Comparison of ENCODE assay signal across 8 cellular contexts in genomic region chr5:148482697-148483462, GRCh38.
A peak's percentile ranks its signal among the peaks of the same experiment; 100 is the strongest.
DNase-seq lines count a peak whose midpoint lies in the region; ATAC-seq and TF ChIP-seq lines count a peak whose summit lies in the region.

No MANE protein-coding gene starts in this region.

- no peak overlapping the region for H3K27ac ChIP-seq in RWPE1
- peak overlapping the region in 2 of 10 donors; percentile 29 to 51 for H3K27ac ChIP-seq in heart right ventricle

- ATAC-seq in GM18907 (IDR thresholded peaks at IDR 0.05; ENCODE audit: unreplicated experiment), result peak; percentile 87
- ATAC-seq in HG03139 (IDR thresholded peaks at IDR 0.05; ENCODE audit: unreplicated experiment), result peak; percentile 91
- ATAC-seq in heart right ventricle, result peak in 7 of 8 donors; percentile 29 to 66 (median 62)
- no peak for ATAC-seq in HG02840 (IDR thresholded peaks at IDR 0.05; ENCODE audit: low FRiP score, unreplicated experiment)

- WGBS in heart right ventricle, 2 donors, result 40 to 42% methylated on average over 22 of the region's 22 CpGs

- peaks cover 0 to 10% (median 0%) of the 10 kb centered on the region in 7 donors for H3K27me3 ChIP-seq in heart right ventricle

- POLR2A ChIA-PET in RWPE1 (lab: Yijun Ruan, JAX; ENCODE audit: low non-redundant PET), result no interaction called here

- TF ChIP-seq CTCF in RWPE1 (conservative IDR thresholded peaks at IDR 0.05; ENCODE audit: low read depth) (peak; percentile 54), heart right ventricle (IDR thresholded peaks at IDR 0.05) (peak; percentile 21 to 76 (median 71))

- peaks cover 0 to 13% (median 7%) of the 10 kb centered on the region in 9 donors for H3K4me1 ChIP-seq in heart right ventricle

- CTCF ChIA-PET in RWPE1 (lab: Yijun Ruan, JAX), result interaction anchor here (0.6 to 1.2 kb wide), 4 partner anchors 19 to 204 kb away, joined by 3 to 4 read pairs (median 4); no protein-coding TSS in a partner anchor

- peak; percentile 44 for DNase-seq in AG08396 (ENCODE audit: low spot score)
- peak; percentile 19 for DNase-seq in RWPE1 (ENCODE audit: low spot score)
- peak; percentile 54 for DNase-seq in activated naive CD4-positive, alpha-beta T cell treated with Interleukin-2 at 50 U/mL for 16 hours
- DNase-seq in heart right ventricle, result peak; percentile 36 to 50
- DNase-seq in smooth muscle cell of the brain vasculature (ENCODE audit: low read depth, low spot score), result peak; percentile 17

- H3K4me3 ChIP-seq in heart right ventricle, result peak overlapping the region in 5 of 10 donors; percentile 10 to 24 (median 15)

- intact Hi-C loops in heart right ventricle (cut with DNase I), result loop anchor here in 1 of 10 donors (1.0 kb wide), 1 partner anchor 39 kb away; no protein-coding TSS in a partner anchor

- no peaks in the 10 kb centered on the region for H3K36me3 ChIP-seq in heart right ventricle

- H3K9me3 ChIP-seq in heart right ventricle, result no peaks in the 10 kb centered on the region
